22 cellular contexts compared by ENCODE assay signal in genomic region chr9:373759-374206, GRCh38.
A peak's percentile ranks its signal among the peaks of the same experiment; 100 is the strongest.
DNase-seq lines count a peak whose midpoint lies in the region; ATAC-seq, FAIRE-seq and TF ChIP-seq lines count a peak whose summit lies in the region.
"Had no signal": no experiment of that assay in that cellular context is flagged by ENCODE, and none has a peak within 500 bp of the region (broad histone marks: within the 10 kb centered on the region; RNA-seq: fewer than 3 reads in every experiment).

No MANE protein-coding gene starts in this region.

- H4K20me1 ChIP-seq in K562 (replicated peaks; ENCODE audit: control insufficient read depth, insufficient read depth, low read length), result no peaks in the 10 kb centered on the region

- WGBS in K562 (ENCODE audit: insufficient coverage, low coverage, missing lambda C conversion rate), result 30% methylated on average over 3 of the region's 3 CpGs

- peaks cover 79% of the 10 kb centered on the region; the same call in 2 of the 3 replicates for H3K36me3 ChIP-seq in K562 (ENCODE audit: control insufficient read depth, insufficient read depth, low read length)

- TF ChIP-seq POLR2A in K562 (conservative IDR thresholded peaks at IDR 0.05), result no peak

- in situ Hi-C loops in K562 (cut with MboI), result no loop called here

- no peak for DNase-seq in activated naive CD4-positive, alpha-beta T cell treated with anti-CD3 and anti-CD28 coated beads, Interleukin-2, amount 50 U/mL, for 16 hours
- DNase-seq in OCI-M1 (lab: John Stamatoyannopoulos, UW) (peak; percentile 25), K562 (ENCODE audit: extremely low read depth in 1 of 4, low spot score in 3 of 4) (peak; percentile 9 to 33 (median 22)), foreskin keratinocyte (no peak), kidney glomerular epithelial cell (lab: John Stamatoyannopoulos, UW) (no peak), RCC 7860 (ENCODE audit: low spot score) (no peak)
- DNase-seq: CD4-positive, CD25-positive, alpha-beta regulatory T cell; DMS153; H7; HFFc6; KBM-7; MM.1S; NCI-H1048; NCI-H1417 treated with DMSO at 0.1 percent for 48 hours; NCI-H187; NCI-H446; NCI-H526 had no signal

- no peak overlapping the region for H3K4me3 Mint-ChIP-seq in activated naive CD4-positive, alpha-beta T cell treated with anti-CD3 and anti-CD28 coated beads, Interleukin-2, amount 50 U/mL, for 24 hours
- H3K4me3 Mint-ChIP-seq: CD4-positive, CD25-positive, alpha-beta regulatory T cell; HFFc6 had no signal

- TF ChIP-seq EP300 in K562 (IDR thresholded peaks at IDR 0.05; ENCODE audit: low read length), result no peak

- peak overlapping the region; percentile 68 for H3K27ac Mint-ChIP-seq in activated naive CD4-positive, alpha-beta T cell treated with anti-CD3 and anti-CD28 coated beads, Interleukin-2, amount 50 U/mL, for 24 hours
- H3K27ac Mint-ChIP-seq: HFFc6 had no signal

- CTCF ChIA-PET in K562 (lab: Yijun Ruan, JAX; ENCODE audit: low intra/inter-chr PET ratio), result no interaction called here

- no peaks in the 10 kb centered on the region; a peak in 1 of 5 replicates for H3K4me1 ChIP-seq in K562 (replicated peaks in 1 of 2; ENCODE audit: control insufficient read depth in 2 of 2, insufficient read depth in 2 of 2, low read length in 2 of 2)
- H3K4me1 ChIP-seq in foreskin keratinocyte, result no peaks in the 10 kb centered on the region

- no peak for TF ChIP-seq CTCF in K562 (IDR thresholded peaks at IDR 0.05 in 2 of 3, conservative IDR thresholded peaks at IDR 0.05 in 1 of 3; ENCODE audit: insufficient read depth in 2 of 3, low read depth in 1 of 3, low read length in 3 of 3)
- no peak for TF ChIP-seq CTCF in foreskin keratinocyte (conservative IDR thresholded peaks at IDR 0.05)

- no peaks in the 10 kb centered on the region for H3K9me3 ChIP-seq in K562 (replicated peaks; ENCODE audit: control insufficient read depth, insufficient read depth, low read depth, low read length)

- FAIRE-seq in K562 (lab: Jason Lieb, UNC) (peak; percentile 42), RCC 7860 (lab: Jason Lieb, UNC) (no peak)
- FAIRE-seq: GM12891, HepG2 had no signal

- ATAC-seq in K562 (peak; percentile 80), foreskin keratinocyte (no peak)
- ATAC-seq: HepG2, Right ventricle myocardium inferior had no signal

- H3K27me3 ChIP-seq in K562 (ENCODE audit: control insufficient read depth in 2 of 2, insufficient read depth in 2 of 2, low read length in 2 of 2), result no peaks in the 10 kb centered on the region
- peaks cover 4% of the 10 kb centered on the region for H3K27me3 ChIP-seq in foreskin keratinocyte

- H2AFZ ChIP-seq in K562 (ENCODE audit: low read depth, low read length), result no peak overlapping the region

- no peaks in the 10 kb centered on the region for H3K27me3 Mint-ChIP-seq in activated naive CD4-positive, alpha-beta T cell treated with anti-CD3 and anti-CD28 coated beads, Interleukin-2, amount 50 U/mL, for 24 hours
- H3K27me3 Mint-ChIP-seq: CD4-positive, CD25-positive, alpha-beta regulatory T cell had no signal

- H3K4me1 Mint-ChIP-seq in activated naive CD4-positive, alpha-beta T cell treated with anti-CD3 and anti-CD28 coated beads, Interleukin-2, amount 50 U/mL, for 24 hours, result peaks cover 12% of the 10 kb centered on the region

- TF ChIP-seq RAD21 in K562 (CRISPR knock-in tag; conservative IDR thresholded peaks at IDR 0.05 in 1 of 2, IDR thresholded peaks at IDR 0.05 in 1 of 2), result no peak

- no peaks in the 10 kb centered on the region for H3K9me1 ChIP-seq in K562 (ENCODE audit: control insufficient read depth, insufficient read depth, low read length)

- peaks cover 23% of the 10 kb centered on the region for H3K36me3 Mint-ChIP-seq in activated naive CD4-positive, alpha-beta T cell treated with anti-CD3 and anti-CD28 coated beads, Interleukin-2, amount 50 U/mL, for 24 hours

- H3K9me3 Mint-ChIP-seq in activated naive CD4-positive, alpha-beta T cell treated with anti-CD3 and anti-CD28 coated beads, Interleukin-2, amount 50 U/mL, for 24 hours, result no peaks in the 10 kb centered on the region
- H3K9me3 Mint-ChIP-seq: HFFc6 had no signal

- BruUV-seq in K562 (replicated peaks; lab: Mats Ljungman, UMichigan), result no TSS peak

- no peak overlapping the region for H3K4me3 ChIP-seq in K562

- H3K79me2 ChIP-seq in K562 (ENCODE audit: control insufficient read depth, insufficient read depth, low read length), result no peaks in the 10 kb centered on the region

- no peak overlapping the region for H3K27ac ChIP-seq in K562 (ENCODE audit: extremely low read depth, low read depth, low read length)
- H3K27ac ChIP-seq in foreskin keratinocyte, result no peak overlapping the region
- H3K27ac ChIP-seq: HL-60 had no signal

- no peak overlapping the region for H3K9ac ChIP-seq in K562 (ENCODE audit: insufficient read depth in 1 of 2, low read depth in 2 of 2, low read length in 2 of 2)

- no peak overlapping the region for H3K4me2 ChIP-seq in K562 (ENCODE audit: insufficient read depth, low read length)

- POLR2A ChIA-PET in K562 (lab: Yijun Ruan, JAX), result interaction anchor here (0.7 kb wide), 1 partner anchor 403 kb away, joined by 3 read pairs; no protein-coding TSS in a partner anchor

- intact Hi-C loops in K562 (cut with micrococcal nuclease), result no loop called here

TF ChIP-seq in K562, 482 proteins besides CTCF, POLR2A, EP300 and RAD21 (continues in another document):
- TF ChIP-seq MCM2 (IDR thresholded peaks at IDR 0.05; ENCODE audit: low read depth) (no peak), ELK1 (CRISPR knock-in tag; IDR thresholded peaks at IDR 0.05) (no peak), MAZ (CRISPR knock-in tag; conservative IDR thresholded peaks at IDR 0.05 in 1 of 2, IDR thresholded peaks at IDR 0.05 in 1 of 2) (no peak), HNRNPLL (IDR thresholded peaks at IDR 0.05; ENCODE audit: low read depth, low read length, poor library complexity, severe bottlenecking) (no peak), ZNF124 (CRISPR knock-in tag; IDR thresholded peaks at IDR 0.05) (no peak), ZNF217 (CRISPR knock-in tag; IDR thresholded peaks at IDR 0.05) (no peak), FOXP1 (CRISPR knock-in tag; IDR thresholded peaks at IDR 0.05) (no peak), CHD2 (IDR thresholded peaks at IDR 0.05; ENCODE audit: low read depth, low read length) (no peak), SRSF7 (optimal IDR thresholded peaks at IDR 0.05; ENCODE audit: low read depth, low read length) (no peak), ZZZ3 (IDR thresholded peaks at IDR 0.05) (no peak), GMEB1 (CRISPR knock-in tag; IDR thresholded peaks at IDR 0.05) (no peak), ATF3 (IDR thresholded peaks at IDR 0.05) (no peak), ATF3 (CRISPR knock-in tag; conservative IDR thresholded peaks at IDR 0.05) (no peak), MCM7 (IDR thresholded peaks at IDR 0.05) (no peak), ZNF197 (CRISPR knock-in tag; IDR thresholded peaks at IDR 0.05; ENCODE audit: low read depth) (no peak), ZNF280A (IDR thresholded peaks at IDR 0.05; ENCODE audit: low read depth, partially characterized antibody) (no peak), PML (IDR thresholded peaks at IDR 0.05; ENCODE audit: low read length) (peak; percentile 62; the same call in 1 of the 2 replicates), SNAPC5 (CRISPR knock-in tag; IDR thresholded peaks at IDR 0.05) (no peak), ZNF274 (IDR thresholded peaks at IDR 0.05; ENCODE audit: borderline replicate concordance, low read depth, low read length) (no peak), SMAD3 (CRISPR knock-in tag; conservative IDR thresholded peaks at IDR 0.05) (no peak), TAF15 (IDR thresholded peaks at IDR 0.05; ENCODE audit: low read depth, low read length) (no peak)

Comparison
In these comparisons a context has a peak if more than half of its experiments do, and no peak if none do; other contexts are left out.
1. DNase-seq: peak in OCI-M1 (single experiment) and K562 (4 of 4); none in activated naive CD4-positive, alpha-beta T cell treated with anti-CD3 and anti-CD28 coated beads, Interleukin-2, amount 50 U/mL, for 16 hours (single experiment), foreskin keratinocyte (0 of 2), kidney glomerular epithelial cell (single experiment) and RCC 7860 (single experiment).